ENCODE assay signal across 33 cellular contexts in genomic region chr7:112006071-112006470, GRCh38.
"Had no signal": no experiment of that assay in that cellular context is flagged by ENCODE, and none has a peak within 500 bp of the region (broad histone marks: within the 10 kb centered on the region; RNA-seq: fewer than 3 reads in every experiment).

No MANE protein-coding gene starts in this region.

- H3K4me1 ChIP-seq: Peyer's patch had no signal

- H3K9me2 ChIP-seq: SK-N-SH had no signal

- H3K27ac ChIP-seq: brain microvascular endothelial cell, cardiac muscle cell, Peyer's patch, SJSA1, VCaP had no signal

- H3K27me3 ChIP-seq: brain microvascular endothelial cell, cardiac muscle cell, MG63, Peyer's patch, SJSA1 had no signal

- ATAC-seq: activated CD8-positive, alpha-beta memory T cell treated with anti-CD3 and anti-CD28 coated beads, Interleukin-2, amount 10 ng/mL, durations not matched to agents 7 days and 5 days had no signal

- H3K4me2 ChIP-seq: SK-N-SH had no signal

- H3K9me3 ChIP-seq: MG63, Peyer's patch, SJSA1, SK-N-SH had no signal

- H3K4me3 ChIP-seq: cardiac muscle cell, MG63, Peyer's patch, SJSA1 had no signal

- H3K36me3 ChIP-seq: brain microvascular endothelial cell, cardiac muscle cell, MG63, Peyer's patch, SJSA1 had no signal

- H3K9ac ChIP-seq: SK-N-SH had no signal

- DNase-seq: activated B cell treated with CpG ODN at 0.5 μM for 24 hours; activated CD4-positive, alpha-beta memory T cell treated with anti-CD3 and anti-CD28 coated beads for 36 hours; activated CD4-positive, alpha-beta T cell treated with anti-CD3 and anti-CD28 coated beads for 4 hours; activated CD4-positive, alpha-beta T cell treated with anti-CD3 and anti-CD28 coated beads, Interleukin-2, amount 50 U/mL, for 1 hour; activated CD4-positive, CD25-positive, alpha-beta regulatory T cell treated with anti-CD3 and anti-CD28 coated beads, Interleukin-2, amount 50 U/mL, for 72 hours; activated CD8-positive, alpha-beta memory T cell treated with anti-CD3 and anti-CD28 coated beads, Interleukin-2, amount 10 ng/mL, durations not matched to agents 7 days and 5 days; activated CD8-positive, alpha-beta memory T cell treated with anti-CD3 and anti-CD28 coated beads, Interleukin-2, amount 50 U/mL, for 48 hours; activated effector memory CD4-positive, alpha-beta T cell treated with Interleukin-2 at 50 U/mL for 16 hours; activated naive CD4-positive, alpha-beta T cell; activated naive CD4-positive, alpha-beta T cell treated with anti-CD3 and anti-CD28 coated beads, Interleukin-2, amount 50 U/mL, for 16 hours; activated naive CD8-positive, alpha-beta T cell treated with anti-CD3 and anti-CD28 coated beads for 36 hours; activated T-cell treated with anti-CD3 and anti-CD28 coated beads, Interleukin-2, amount 50 U/mL, for 48 hours; amniotic stem cell; aorta; brain microvascular endothelial cell; Karpas-422; MG63; MV-4-11; NCI-H1092; NCI-H1436 treated with DMSO at 0.1 percent for 48 hours; NCI-H1694 treated with DMSO at 0.1 percent for 48 hours; NCI-H345; NCI-H526; Peyer's patch; RPMI8226; SHP77 treated with DMSO at 0.1 percent for 48 hours; SK-N-SH; T-helper 1 cell; T-helper 2 cell; T-helper 9 cell had no signal
